ENCODE assay signal across 19 cellular contexts in genomic region chr11:27910186-27910941, GRCh38.
DNase-seq lines count a peak whose midpoint lies in the region; FAIRE-seq and TF ChIP-seq lines count a peak whose summit lies in the region.
"Had no signal": no experiment of that assay in that cellular context is flagged by ENCODE, and none has a peak within 500 bp of the region (broad histone marks: within the 10 kb centered on the region; RNA-seq: fewer than 3 reads in every experiment).

No MANE protein-coding gene starts in this region.

- no peaks in the 10 kb centered on the region for H3K36me3 ChIP-seq in keratinocyte (ENCODE audit: control insufficient read depth in 2 of 2, extremely low read depth in 1 of 2, insufficient read depth in 2 of 2, low read length in 2 of 2)
- H3K36me3 ChIP-seq: colonic mucosa, pancreas, SJCRH30 had no signal

- H3K27me3 ChIP-seq in keratinocyte (ENCODE audit: control insufficient read depth, extremely low read depth, insufficient read depth, low read length), result no peaks in the 10 kb centered on the region
- H3K27me3 ChIP-seq: colonic mucosa, pancreas, SJCRH30 had no signal

- H3K4me3 ChIP-seq in AG10803 (ENCODE audit: low read length), result no peak overlapping the region
- no peak overlapping the region for H3K4me3 ChIP-seq in keratinocyte (ENCODE audit: control insufficient read depth in 2 of 3, extremely low read depth in 1 of 3, insufficient read depth in 2 of 3, low read depth in 1 of 3, low read length in 3 of 3)
- H3K4me3 ChIP-seq: colonic mucosa, K562, pancreas, SJCRH30 had no signal

- peaks cover 14% of the 10 kb centered on the region for H3K4me1 ChIP-seq in keratinocyte (ENCODE audit: control insufficient read depth, extremely low read depth, insufficient read depth, low read length)
- H3K4me1 ChIP-seq: colonic mucosa, pancreas had no signal

- TF ChIP-seq CTCF in AG10803 (conservative IDR thresholded peaks at IDR 0.05; ENCODE audit: low read length) (no peak), keratinocyte (optimal IDR thresholded peaks at IDR 0.05 in 1 of 3, IDR thresholded peaks at IDR 0.05 in 1 of 3, conservative IDR thresholded peaks at IDR 0.05 in 1 of 3; ENCODE audit: extremely low read depth in 1 of 3, insufficient read depth in 2 of 3, low read length in 3 of 3) (no peak)

- H3K79me2 ChIP-seq in keratinocyte (ENCODE audit: control insufficient read depth, insufficient read depth, low read length), result no peaks in the 10 kb centered on the region

- no peaks in the 10 kb centered on the region for H4K20me1 ChIP-seq in keratinocyte (ENCODE audit: control insufficient read depth, extremely low read depth, insufficient read depth, low read length)

- no peak overlapping the region for H3K9ac ChIP-seq in keratinocyte (ENCODE audit: control insufficient read depth, extremely low read depth, insufficient read depth, low read length)

- peak; percentile 61 for DNase-seq in AG10803 (ENCODE audit: low read depth)
- DNase-seq in LHCN-M2 (ENCODE audit: low read depth), result peak; percentile 85
- peak; percentile 75 for DNase-seq in astrocyte of the hippocampus (ENCODE audit: low read depth, low spot score)
- DNase-seq in keratinocyte (ENCODE audit: low read depth, low spot score), result peak; percentile 23
- no peak for DNase-seq in frontal cortex (ENCODE audit: low spot score in 2 of 2)
- DNase-seq in activated CD4-positive, alpha-beta T cell treated with anti-CD3 and anti-CD28 coated beads, Interleukin-2, amount 50 U/mL, for 48 hours, result no peak
- no peak for DNase-seq in mucosa of gallbladder (ENCODE audit: low spot score)
- no peak for DNase-seq in activated CD4-positive, CD25-positive, alpha-beta regulatory T cell (lab: John Stamatoyannopoulos, UW)
- DNase-seq: activated CD4-positive, alpha-beta T cell treated with anti-CD3 and anti-CD28 coated beads, Interleukin-2, amount 10 ng/mL, durations not matched to agents 7 days and 5 days; activated naive CD8-positive, alpha-beta T cell treated with anti-CD3 and anti-CD28 coated beads, Interleukin-2, amount 50 U/mL, for 24 hours; activated T-cell treated with anti-CD3 and anti-CD28 coated beads, Interleukin-2, amount 50 U/mL, for 24 hours; colonic mucosa; H9; hippocampal formation; NCI-H1417; NCI-H345; pancreas; SJCRH30 had no signal

- no peak overlapping the region for H3K27ac ChIP-seq in keratinocyte (ENCODE audit: control insufficient read depth, insufficient read depth, low read length)
- H3K27ac ChIP-seq: colonic mucosa, pancreas, SJCRH30 had no signal

- no peak overlapping the region for H2AFZ ChIP-seq in keratinocyte (ENCODE audit: control insufficient read depth, low read length)

- H3K9me1 ChIP-seq in keratinocyte (ENCODE audit: control insufficient read depth, extremely low read depth, insufficient read depth, low read length), result no peaks in the 10 kb centered on the region

- H3K9me3 ChIP-seq in keratinocyte (ENCODE audit: control insufficient read depth, low read depth, low read length), result no peaks in the 10 kb centered on the region
- H3K9me3 ChIP-seq: colonic mucosa, pancreas, SJCRH30 had no signal

- FAIRE-seq in keratinocyte (lab: Jason Lieb, UNC) (peak; percentile 44), frontal cortex (lab: Jason Lieb, UNC) (no peak)
- FAIRE-seq: K562, pancreas had no signal

- H3K4me2 ChIP-seq in keratinocyte (ENCODE audit: control insufficient read depth, extremely low read depth, insufficient read depth, low read depth, low read length), result peak overlapping the region; percentile 34

- dilution Hi-C loops in keratinocyte (cut with MboI; ENCODE audit: extremely low pct_ligation_motif_present, low sequenced_read_pairs), result no loop called here

Comparison
In these comparisons a context has a peak if more than half of its experiments do, and no peak if none do; other contexts are left out.
1. DNase-seq: peak in AG10803 (single experiment), LHCN-M2 (single experiment), astrocyte of the hippocampus (single experiment) and keratinocyte (single experiment); none in frontal cortex (0 of 2), activated CD4-positive, alpha-beta T cell treated with anti-CD3 and anti-CD28 coated beads, Interleukin-2, amount 50 U/mL, for 48 hours (0 of 2), mucosa of gallbladder (single experiment) and activated CD4-positive, CD25-positive, alpha-beta regulatory T cell (0 of 4).